ENCODE assay signal across 8 cellular contexts in genomic region chr1:192808588-192809285, GRCh38. TPM values are rescaled to one million over a fixed set of nuclear protein-coding genes. Genes with fewer than 3 reads are reported as not detected.
DNase-seq lines count a peak whose midpoint lies in the region; ATAC-seq and TF ChIP-seq lines count a peak whose summit lies in the region.

RGS2 (plus strand) TSS chr1:192809039; CDS start chr1:192809072, 33 bp downstream.

- H3K27me3 Mint-ChIP-seq in HFFc6 (ENCODE audit: insufficient read depth) (peaks cover 6% of the 10 kb centered on the region), osteocyte (ENCODE audit: unreplicated experiment) (no peaks in the 10 kb centered on the region)

- DNase-seq in HFFc6 (peak; percentile 84), NAMALWA (ENCODE audit: low spot score) (peak; percentile 94), SK-N-SH (peak; percentile 96), head of caudate nucleus (peak; percentile 88 to 98 (median 96)), osteocyte (ENCODE audit: extremely low spot score, unreplicated experiment) (peak; percentile 95), thoracic aorta (ENCODE audit: low spot score) (peak; percentile 63)
- DNase-seq in activated naive CD4-positive, alpha-beta T cell treated with anti-CD3 and anti-CD28 coated beads, Interleukin-2, amount 50 U/mL, for 72 hours (ENCODE audit: low spot score in 2 of 2) = peak; percentile 84 to 88

- peak within 1 kb of the TSS; percentile 95 for H2AFZ ChIP-seq in SK-N-SH (ENCODE audit: low read depth)

- peak within 1 kb of the TSS; percentile 88 for H3K27ac Mint-ChIP-seq in HFFc6
- peak within 1 kb of the TSS; percentile 93 to 95 for H3K27ac Mint-ChIP-seq in activated naive CD4-positive, alpha-beta T cell treated with anti-CD3 and anti-CD28 coated beads, Interleukin-2, amount 50 U/mL, for 72 hours
- H3K27ac Mint-ChIP-seq in osteocyte (ENCODE audit: unreplicated experiment) = peak within 1 kb of the TSS; percentile 95

- WGBS in SK-N-SH (ENCODE audit: low lambda C conversion rate) = under 1% methylated on average over 64 of the region's 66 CpGs

- peaks cover 18% of the 10 kb centered on the region for H3F3A ChIP-seq in SK-N-SH (replicated peaks; ENCODE audit: insufficient read depth)

- H3K79me2 ChIP-seq in SK-N-SH (ENCODE audit: insufficient read depth) = peaks cover 19% of the 10 kb centered on the region

- peak; percentile 92 to 94 for ATAC-seq in activated naive CD4-positive, alpha-beta T cell treated with anti-CD3 and anti-CD28 coated beads, Interleukin-2, amount 50 U/mL, for 72 hours
- peak; percentile 87 for ATAC-seq in thoracic aorta (ENCODE audit: insufficient number of reproducible peaks, low FRiP score, low read depth)

- peaks cover 13% of the 10 kb centered on the region; the same call in 1 of the 2 replicates for H4K20me1 ChIP-seq in SK-N-SH (ENCODE audit: insufficient read depth)

- H3K4me2 ChIP-seq in SK-N-SH = peak within 1 kb of the TSS; percentile 96

- peak within 1 kb of the TSS; percentile 80 for H3K4me3 ChIP-seq in GM08714 (ENCODE audit: low read length)
- H3K4me3 ChIP-seq in SK-N-SH (ENCODE audit: low read depth in 2 of 2, low read length in 1 of 2) = peak within 1 kb of the TSS; percentile 69 to 92
- H3K4me3 ChIP-seq in thoracic aorta = peak within 1 kb of the TSS; percentile 98

- H3K27me3 ChIP-seq in SK-N-SH (ENCODE audit: insufficient read depth) (no peaks in the 10 kb centered on the region), thoracic aorta (replicated peaks; ENCODE audit: insufficient read depth) (no peaks in the 10 kb centered on the region)

- peak within 1 kb of the TSS; percentile 89 for H3K9ac ChIP-seq in SK-N-SH

- H3K4me1 ChIP-seq in SK-N-SH (ENCODE audit: control insufficient read depth in 1 of 2, insufficient read depth in 2 of 2, low read depth in 1 of 2, low read length in 1 of 2) (peaks cover 19 to 20% of the 10 kb centered on the region in 2 experiments; a peak in 3 of 4 replicates), thoracic aorta (ENCODE audit: control insufficient read depth in 1 of 2, low read depth in 2 of 2) (peaks cover 9 to 39% of the 10 kb centered on the region in 2 donors)

- H3K9me3 ChIP-seq in SK-N-SH (no peaks in the 10 kb centered on the region), thoracic aorta (no peaks in the 10 kb centered on the region)

- peak; percentile 64 for TF ChIP-seq CTCF in HFFc6 (IDR thresholded peaks at IDR 0.05)
- TF ChIP-seq CTCF in SK-N-SH (IDR thresholded peaks at IDR 0.05) = peak; percentile 42
- TF ChIP-seq CTCF in osteocyte (IDR thresholded peaks at IDR 0.05) = peak; percentile 30
- no peak for TF ChIP-seq CTCF in thoracic aorta (IDR thresholded peaks at IDR 0.05)

- CTCF ChIA-PET in SK-N-SH (lab: Yijun Ruan, JAX) = interaction anchor here (0.6 to 4.4 kb wide), 8 partner anchors 51 to 335 kb away, joined by 3 to 104 read pairs (median 5); no protein-coding TSS in a partner anchor

- H3K27ac ChIP-seq in SK-N-SH (ENCODE audit: low read depth in 2 of 2, low read length in 1 of 2) (peak within 1 kb of the TSS; percentile 81 to 89), thoracic aorta (peak within 1 kb of the TSS; percentile 82 to 83)

- peaks cover 23 to 25% of the 10 kb centered on the region in 2 experiments for H3K36me3 ChIP-seq in SK-N-SH (replicated peaks in 1 of 2; ENCODE audit: control insufficient read depth in 1 of 2, insufficient read depth in 2 of 2, low read length in 1 of 2)
- H3K36me3 ChIP-seq in thoracic aorta = no peaks in the 10 kb centered on the region

- peaks cover 33% of the 10 kb centered on the region for H3K4me1 Mint-ChIP-seq in HFFc6 (ENCODE audit: low read depth)
- H3K4me1 Mint-ChIP-seq in osteocyte (ENCODE audit: unreplicated experiment) = peaks cover 36% of the 10 kb centered on the region

- TF ChIP-seq RAD21 in SK-N-SH (IDR thresholded peaks at IDR 0.05; ENCODE audit: low read length) = peak; percentile 30

- intact Hi-C loops in head of caudate nucleus (cut with DNase I) = loop anchor here (2.0 to 10.0 kb wide), 4 partner anchors 216 to 334 kb away; partner anchors contain the start of genes CDC73, RO60 and UCHL5

- no peaks in the 10 kb centered on the region for H3K9me3 Mint-ChIP-seq in HFFc6
- H3K9me3 Mint-ChIP-seq in activated naive CD4-positive, alpha-beta T cell treated with anti-CD3 and anti-CD28 coated beads, Interleukin-2, amount 50 U/mL, for 72 hours = no peaks in the 10 kb centered on the region
- H3K9me3 Mint-ChIP-seq in osteocyte (ENCODE audit: unreplicated experiment) = no peaks in the 10 kb centered on the region

- POLR2A ChIA-PET in SK-N-SH (lab: Yijun Ruan, JAX) = interaction anchor here (0.6 to 1.0 kb wide), 4 partner anchors 38 to 312 kb away, joined by 3 read pairs; no protein-coding TSS in a partner anchor

- H3K4me3 Mint-ChIP-seq in HFFc6 (peak within 1 kb of the TSS; percentile 99), osteocyte (ENCODE audit: unreplicated experiment) (peak within 1 kb of the TSS; percentile 99)

- no peaks in the 10 kb centered on the region for H3K36me3 Mint-ChIP-seq in HFFc6 (ENCODE audit: low read depth)
- H3K36me3 Mint-ChIP-seq in activated naive CD4-positive, alpha-beta T cell treated with anti-CD3 and anti-CD28 coated beads, Interleukin-2, amount 50 U/mL, for 72 hours = peaks cover 0 to 9% of the 10 kb centered on the region in 2 donors
- peaks cover 4% of the 10 kb centered on the region for H3K36me3 Mint-ChIP-seq in osteocyte (ENCODE audit: unreplicated experiment)

- H3K9me2 ChIP-seq in SK-N-SH = no peaks in the 10 kb centered on the region

- TF ChIP-seq EP300 in SK-N-SH (IDR thresholded peaks at IDR 0.05; ENCODE audit: borderline replicate concordance in 1 of 2, low read depth in 1 of 2, low read length in 1 of 2) = no peak

TF ChIP-seq in SK-N-SH, 30 proteins besides CTCF, POLR2A, EP300 and RAD21 (continues in another document):
- TF ChIP-seq SIN3A (IDR thresholded peaks at IDR 0.05; ENCODE audit: borderline replicate concordance, low read depth, low read length) (peak; percentile 85), EZH2phosphoT487 (IDR thresholded peaks at IDR 0.05; ENCODE audit: borderline replicate concordance, low read depth) (no peak), TCF12 (IDR thresholded peaks at IDR 0.05) (peak; percentile 30; the same call in 1 of the 2 replicates), POLR2AphosphoS5 (IDR thresholded peaks at IDR 0.05; ENCODE audit: low read depth, low read length) (peak; percentile 100), TAF1 (IDR thresholded peaks at IDR 0.05; ENCODE audit: borderline replicate concordance, low read depth, low read length) (peak; percentile 99), REST (IDR thresholded peaks at IDR 0.05; ENCODE audit: low read depth, low read length) (peak; percentile 63), NRF1 (IDR thresholded peaks at IDR 0.05; ENCODE audit: low read depth, low read length) (peak; percentile 34; the same call in 1 of the 2 replicates), FOXJ3 (CRISPR knock-in tag; IDR thresholded peaks at IDR 0.05) (0 out of 2 replicates have a peak, but pooled peaks have one; percentile 51), MAX (IDR thresholded peaks at IDR 0.05; ENCODE audit: low read depth) (peak; percentile 82; the same call in 1 of the 2 replicates), MEF2A (IDR thresholded peaks at IDR 0.05; ENCODE audit: borderline replicate concordance, low read depth) (no peak), MXI1 (IDR thresholded peaks at IDR 0.05; ENCODE audit: low read depth, low read length) (peak; percentile 44), PBX3 (IDR thresholded peaks at IDR 0.05) (peak; percentile 64)

RNA-seq across cellular contexts. Expression of gene RGS2, which starts in this region (rescaled TPM):
- total RNA-seq in HFFc6 (2021; fragmentation: NEBNext Ultra II Directional; extraction: Animal tissue kit (Norgen Biotek cat#: 25700)) = 1 to 10 TPM; 4.4 to 7.6 (median 5.9) TPM
- polyA plus RNA-seq in SK-N-SH (2012; rRNA removed) = 47.1 and 53.9 TPM in 2 replicates
- 59.6 and 88.1 TPM in 2 replicates for polyA plus RNA-seq in SK-N-SH (2012; cell fraction: cytosol; rRNA removed)
- 49.8 and 91.8 TPM in 2 replicates for polyA plus RNA-seq in SK-N-SH (2012; cell fraction: nucleus; rRNA removed)
- 10 to 100 TPM in 1 of 2 donors, 1 to 10 TPM in 1; 4.7 to 12.2 TPM for total RNA-seq in activated naive CD4-positive, alpha-beta T cell treated with anti-CD3 and anti-CD28 coated beads, Interleukin-2, amount 50 U/mL, for 72 hours
- total RNA-seq in osteocyte (6.0 and 7.6 TPM in 2 replicates), thoracic aorta (100 to 1,000 TPM in 1 of 2 donors, 10 to 100 TPM in 1; 85.2 to 188 TPM)

Comparison
In these comparisons a context has a peak if more than half of its experiments do, and no peak if none do; other contexts are left out.
1. Peak in every context shown above with its lines: DNase-seq, ATAC-seq, H3K4me3 ChIP-seq and H3K27ac ChIP-seq.
2. RNA of gene RGS2 (total RNA-seq): 85.2 to 188 TPM in thoracic aorta; 4.7 to 12.2 TPM in activated naive CD4-positive, alpha-beta T cell treated with anti-CD3 and anti-CD28 coated beads, Interleukin-2, amount 50 U/mL, for 72 hours, 6.0 to 7.6 TPM in osteocyte and 4.4 to 7.6 TPM in HFFc6; every median in the first group is over 4 times any median in the second.